1 cellular context compared by ENCODE assay signal in the genomic region with DNA sequence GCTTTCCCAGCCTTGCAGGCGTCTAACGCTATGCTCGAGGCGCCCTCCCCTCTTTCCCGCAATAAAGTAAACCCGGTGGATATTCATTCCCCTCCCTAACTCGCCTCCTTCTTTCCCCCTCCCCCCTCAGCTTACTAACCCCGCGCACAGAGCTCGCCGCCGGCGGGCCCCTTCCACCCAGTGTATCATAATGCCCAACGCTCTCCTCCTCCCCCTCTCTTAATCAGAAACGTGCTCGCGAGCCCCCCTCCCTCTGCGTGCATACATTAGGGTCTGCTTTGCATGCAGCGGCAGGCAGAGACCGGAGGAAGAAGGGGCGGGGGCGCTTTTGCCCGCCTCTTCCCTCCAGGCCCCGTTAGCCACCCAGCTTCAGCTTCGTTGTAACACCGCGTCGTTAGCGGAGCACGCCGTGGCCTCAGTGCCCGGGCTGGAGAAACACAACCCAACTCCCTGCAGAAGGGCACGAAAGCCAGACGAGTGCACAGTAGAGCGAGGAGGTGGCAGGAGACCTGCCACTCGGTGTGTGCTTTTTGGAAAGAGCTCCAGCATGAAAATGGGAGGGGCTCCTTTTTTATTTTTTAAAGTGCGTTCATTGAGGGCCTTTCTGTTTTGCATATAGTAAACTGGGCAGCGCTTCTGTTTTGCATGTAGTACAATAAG.
TF ChIP-seq lines count a peak whose summit lies in the region.

No MANE protein-coding gene starts in this region.

TF ChIP-seq in neural cell, 6 proteins besides CTCF, POLR2A, EP300 and RAD21:
- TF ChIP-seq, protein P1, sequence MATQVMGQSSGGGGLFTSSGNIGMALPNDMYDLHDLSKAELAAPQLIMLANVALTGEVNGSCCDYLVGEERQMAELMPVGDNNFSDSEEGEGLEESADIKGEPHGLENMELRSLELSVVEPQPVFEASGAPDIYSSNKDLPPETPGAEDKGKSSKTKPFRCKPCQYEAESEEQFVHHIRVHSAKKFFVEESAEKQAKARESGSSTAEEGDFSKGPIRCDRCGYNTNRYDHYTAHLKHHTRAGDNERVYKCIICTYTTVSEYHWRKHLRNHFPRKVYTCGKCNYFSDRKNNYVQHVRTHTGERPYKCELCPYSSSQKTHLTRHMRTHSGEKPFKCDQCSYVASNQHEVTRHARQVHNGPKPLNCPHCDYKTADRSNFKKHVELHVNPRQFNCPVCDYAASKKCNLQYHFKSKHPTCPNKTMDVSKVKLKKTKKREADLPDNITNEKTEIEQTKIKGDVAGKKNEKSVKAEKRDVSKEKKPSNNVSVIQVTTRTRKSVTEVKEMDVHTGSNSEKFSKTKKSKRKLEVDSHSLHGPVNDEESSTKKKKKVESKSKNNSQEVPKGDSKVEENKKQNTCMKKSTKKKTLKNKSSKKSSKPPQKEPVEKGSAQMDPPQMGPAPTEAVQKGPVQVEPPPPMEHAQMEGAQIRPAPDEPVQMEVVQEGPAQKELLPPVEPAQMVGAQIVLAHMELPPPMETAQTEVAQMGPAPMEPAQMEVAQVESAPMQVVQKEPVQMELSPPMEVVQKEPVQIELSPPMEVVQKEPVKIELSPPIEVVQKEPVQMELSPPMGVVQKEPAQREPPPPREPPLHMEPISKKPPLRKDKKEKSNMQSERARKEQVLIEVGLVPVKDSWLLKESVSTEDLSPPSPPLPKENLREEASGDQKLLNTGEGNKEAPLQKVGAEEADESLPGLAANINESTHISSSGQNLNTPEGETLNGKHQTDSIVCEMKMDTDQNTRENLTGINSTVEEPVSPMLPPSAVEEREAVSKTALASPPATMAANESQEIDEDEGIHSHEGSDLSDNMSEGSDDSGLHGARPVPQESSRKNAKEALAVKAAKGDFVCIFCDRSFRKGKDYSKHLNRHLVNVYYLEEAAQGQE (IDR thresholded peaks at IDR 0.05; ENCODE audit: borderline replicate concordance): no peak
- TF ChIP-seq POLR2AphosphoS5 (IDR thresholded peaks at IDR 0.05): peak; percentile 57
- no peak for TF ChIP-seq TAF1 (IDR thresholded peaks at IDR 0.05; ENCODE audit: low read depth)
- TF ChIP-seq EZH2 (IDR thresholded peaks at IDR 0.05; ENCODE audit: borderline replicate concordance, insufficient read depth, low read length, poor library complexity, severe bottlenecking): no peak
- peak; percentile 12 for TF ChIP-seq SMC3 (conservative IDR thresholded peaks at IDR 0.05; ENCODE audit: poor library complexity)
- TF ChIP-seq MXI1 (conservative IDR thresholded peaks at IDR 0.05; ENCODE audit: poor library complexity, severe bottlenecking): peak; percentile 62
